17 cellular contexts compared by ENCODE assay signal in genomic region chr20:32380745-32381144, GRCh38.
"Had no signal": no experiment of that assay in that cellular context is flagged by ENCODE, and none has a peak within 500 bp of the region (broad histone marks: within the 10 kb centered on the region; RNA-seq: fewer than 3 reads in every experiment).

No MANE protein-coding gene starts in this region.

- H3K9me3 ChIP-seq: esophagus muscularis mucosa, gastroesophageal sphincter, right atrium auricular region, suprapubic skin, thyroid gland had no signal

- H3K27ac ChIP-seq: epithelial cell of prostate, esophagus muscularis mucosa, gastroesophageal sphincter, right atrium auricular region, suprapubic skin, thyroid gland had no signal

- H3K36me3 ChIP-seq: right atrium auricular region, thyroid gland had no signal

- H3K27me3 ChIP-seq: esophagus muscularis mucosa, gastroesophageal sphincter, right atrium auricular region, suprapubic skin, thyroid gland had no signal

- H3K4me3 ChIP-seq: esophagus muscularis mucosa, gastroesophageal sphincter, right atrium auricular region, suprapubic skin, thyroid gland had no signal

- H3K27me3 Mint-ChIP-seq: naive thymus-derived CD4-positive, alpha-beta T cell; type B pancreatic cell had no signal

- H3K27ac Mint-ChIP-seq: nephron progenitor cell, type B pancreatic cell had no signal

- ATAC-seq: gastroesophageal sphincter; left lobe of liver; naive thymus-derived CD4-positive, alpha-beta T cell; stimulated activated naive CD8-positive, alpha-beta T cell treated with anti-CD3 and anti-CD28 coated beads, Interleukin-15, Interleukin-2, amounts not matched to agents 100 U/mL and 50 U/mL, for 24 hours had no signal

- DNase-seq: effector memory CD4-positive, alpha-beta T cell; glutamatergic neuron; islet precursor cell; mammary epithelial cell; naive thymus-derived CD4-positive, alpha-beta T cell; nephron progenitor cell; small intestine; stimulated activated CD4-positive, alpha-beta T cell treated with anti-CD3 and anti-CD28 coated beads, Interleukin-12 subunit alpha, Interleukin-12 subunit beta, amount 100 ng/mL, for 4 hours; stimulated activated naive CD8-positive, alpha-beta T cell treated with anti-CD3 and anti-CD28 coated beads, Interleukin-15, Interleukin-2, amounts not matched to agents 100 U/mL and 50 U/mL, for 24 hours; thyroid gland had no signal

- H3K9me3 Mint-ChIP-seq: naive thymus-derived CD4-positive, alpha-beta T cell; nephron progenitor cell; type B pancreatic cell had no signal

- H3K4me3 Mint-ChIP-seq: naive thymus-derived CD4-positive, alpha-beta T cell; nephron progenitor cell; type B pancreatic cell had no signal
